Comparison of ENCODE assay signal across 27 cellular contexts in the genomic region with DNA sequence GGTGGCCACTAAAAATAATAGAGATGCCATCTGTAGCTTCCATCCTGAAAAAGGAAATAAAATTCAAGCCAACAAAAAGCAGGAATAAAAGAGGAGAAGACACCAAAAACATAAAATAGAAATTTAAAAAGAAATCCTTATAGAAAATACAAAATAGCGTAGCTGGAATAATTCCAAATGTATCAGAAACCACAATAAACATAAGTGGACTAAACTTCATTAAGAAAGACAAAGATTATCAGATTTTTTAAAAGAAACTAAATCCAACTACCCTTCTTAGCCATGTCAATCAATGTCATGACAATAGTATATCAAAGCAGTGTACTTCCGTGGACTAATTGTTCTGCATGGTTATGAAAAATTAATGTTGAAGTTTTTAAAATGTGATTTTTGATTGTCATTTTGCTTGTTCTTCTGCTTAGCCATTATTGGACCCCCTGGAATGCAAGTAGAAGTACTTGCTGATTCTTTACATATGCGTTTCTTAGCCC.
"Had no signal": no experiment of that assay in that cellular context is flagged by ENCODE, and none has a peak within 500 bp of the region (broad histone marks: within the 10 kb centered on the region; RNA-seq: fewer than 3 reads in every experiment).

No MANE protein-coding gene starts in this region.

- H3K4me3 ChIP-seq: neural progenitor cell, pancreas, prostate gland, right lobe of liver, sigmoid colon, suprapubic skin, testis, tibial artery, transverse colon, upper lobe of right lung, uterus had no signal

- H3K27ac ChIP-seq: neural progenitor cell, pancreas, prostate gland, right lobe of liver, sigmoid colon, suprapubic skin, testis, tibial artery, transverse colon, upper lobe of right lung, uterus had no signal

- H3K9ac ChIP-seq: neural progenitor cell had no signal

- H3K27me3 Mint-ChIP-seq: naive thymus-derived CD4-positive, alpha-beta T cell; stimulated activated naive CD8-positive, alpha-beta T cell treated with anti-CD3 and anti-CD28 coated beads, Interleukin-15, amount 100 ng/mL, for 72 hours; type B pancreatic cell had no signal

- H3K36me3 ChIP-seq: neural progenitor cell, prostate gland, uterus had no signal

- ATAC-seq: naive thymus-derived CD4-positive, alpha-beta T cell; natural killer cell; pancreas; right cardiac atrium; right lobe of liver; stimulated activated effector memory CD8-positive, alpha-beta T cell treated with anti-CD3 and anti-CD28 coated beads, Interleukin-12 subunit alpha, Interleukin-12 subunit beta, amount 100 ng/mL, for 72 hours; stimulated activated naive CD8-positive, alpha-beta T cell treated with anti-CD3 and anti-CD28 coated beads, Interleukin-15, amount 100 ng/mL, for 72 hours; stimulated activated naive CD8-positive, alpha-beta T cell treated with anti-CD3 and anti-CD28 coated beads, Interleukin-15, Interleukin-2, amounts not matched to agents 100 U/mL and 50 U/mL, for 24 hours; upper lobe of right lung had no signal

- H3K27ac Mint-ChIP-seq: nephron; neural progenitor cell; stimulated activated effector memory CD8-positive, alpha-beta T cell treated with anti-CD3 and anti-CD28 coated beads, Interleukin-12 subunit alpha, Interleukin-12 subunit beta, amount 100 ng/mL, for 72 hours; stimulated activated naive CD8-positive, alpha-beta T cell treated with anti-CD3 and anti-CD28 coated beads, Interleukin-15, amount 100 ng/mL, for 72 hours; type B pancreatic cell had no signal

- H3K27me3 ChIP-seq: neural progenitor cell, pancreas, right lobe of liver, sigmoid colon, suprapubic skin, testis, tibial artery, transverse colon, upper lobe of right lung, uterus had no signal

- H3K4me1 ChIP-seq: neural progenitor cell, pancreas, prostate gland, right lobe of liver, sigmoid colon, suprapubic skin, testis, tibial artery, transverse colon, upper lobe of right lung, uterus had no signal

- DNase-seq: naive thymus-derived CD4-positive, alpha-beta T cell; natural killer cell; occipital lobe; pancreas; right cardiac atrium; right lobe of liver; sigmoid colon; small intestine; stimulated activated CD4-positive, alpha-beta T cell treated with anti-CD3 and anti-CD28 coated beads, Interleukin-15, amount 100 ng/mL, for 24 hours; stimulated activated CD4-positive, alpha-beta T cell treated with anti-CD3 and anti-CD28 coated beads, Interleukin-2, amount 100 ng/mL, for 24 hours; stimulated activated CD4-positive, alpha-beta T cell treated with anti-CD3 and anti-CD28 coated beads, Interleukin-2, amount 100 ng/mL, for 48 hours; stimulated activated CD4-positive, alpha-beta T cell treated with anti-CD3 and anti-CD28 coated beads, Interleukin-4, amount 100 ng/mL, for 24 hours; stimulated activated naive CD4-positive, alpha-beta T cell; stimulated activated naive CD8-positive, alpha-beta T cell treated with anti-CD3 and anti-CD28 coated beads, Interleukin-15, amount 100 ng/mL, for 72 hours; stimulated activated naive CD8-positive, alpha-beta T cell treated with anti-CD3 and anti-CD28 coated beads, Interleukin-15, Interleukin-2, amounts not matched to agents 100 U/mL and 50 U/mL, for 24 hours; substantia nigra; testis; tibial artery; transverse colon; upper lobe of right lung; uterus had no signal

- H3K9me3 ChIP-seq: pancreas, prostate gland, right lobe of liver, sigmoid colon, testis, tibial artery, transverse colon, upper lobe of right lung, uterus had no signal

- H3K4me3 Mint-ChIP-seq: naive thymus-derived CD4-positive, alpha-beta T cell; natural killer cell; nephron; neural progenitor cell; stimulated activated effector memory CD8-positive, alpha-beta T cell treated with anti-CD3 and anti-CD28 coated beads, Interleukin-12 subunit alpha, Interleukin-12 subunit beta, amount 100 ng/mL, for 72 hours; stimulated activated naive CD8-positive, alpha-beta T cell treated with anti-CD3 and anti-CD28 coated beads, Interleukin-15, amount 100 ng/mL, for 72 hours; type B pancreatic cell had no signal

- H3K4me1 Mint-ChIP-seq: nephron; stimulated activated effector memory CD8-positive, alpha-beta T cell treated with anti-CD3 and anti-CD28 coated beads, Interleukin-12 subunit alpha, Interleukin-12 subunit beta, amount 100 ng/mL, for 72 hours; stimulated activated naive CD8-positive, alpha-beta T cell treated with anti-CD3 and anti-CD28 coated beads, Interleukin-15, amount 100 ng/mL, for 72 hours had no signal

- H3K9me3 Mint-ChIP-seq: type B pancreatic cell had no signal
